In genomic region chr4:2320152-2320551, GRCh38 we compare ENCODE assay signal across 1 cellular context.
TF ChIP-seq lines count a peak whose summit lies in the region.

No MANE protein-coding gene starts in this region.

TF ChIP-seq in K562, 482 proteins besides CTCF, POLR2A, EP300 and RAD21:
- TF ChIP-seq NCOR1 (IDR thresholded peaks at IDR 0.05), result no peak
- TF ChIP-seq, protein P1, sequence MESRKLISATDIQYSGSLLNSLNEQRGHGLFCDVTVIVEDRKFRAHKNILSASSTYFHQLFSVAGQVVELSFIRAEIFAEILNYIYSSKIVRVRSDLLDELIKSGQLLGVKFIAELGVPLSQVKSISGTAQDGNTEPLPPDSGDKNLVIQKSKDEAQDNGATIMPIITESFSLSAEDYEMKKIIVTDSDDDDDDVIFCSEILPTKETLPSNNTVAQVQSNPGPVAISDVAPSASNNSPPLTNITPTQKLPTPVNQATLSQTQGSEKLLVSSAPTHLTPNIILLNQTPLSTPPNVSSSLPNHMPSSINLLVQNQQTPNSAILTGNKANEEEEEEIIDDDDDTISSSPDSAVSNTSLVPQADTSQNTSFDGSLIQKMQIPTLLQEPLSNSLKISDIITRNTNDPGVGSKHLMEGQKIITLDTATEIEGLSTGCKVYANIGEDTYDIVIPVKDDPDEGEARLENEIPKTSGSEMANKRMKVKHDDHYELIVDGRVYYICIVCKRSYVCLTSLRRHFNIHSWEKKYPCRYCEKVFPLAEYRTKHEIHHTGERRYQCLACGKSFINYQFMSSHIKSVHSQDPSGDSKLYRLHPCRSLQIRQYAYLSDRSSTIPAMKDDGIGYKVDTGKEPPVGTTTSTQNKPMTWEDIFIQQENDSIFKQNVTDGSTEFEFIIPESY (CRISPR knock-in tag; IDR thresholded peaks at IDR 0.05), result peak; percentile 79
TF ChIP-seq in K562: peak in this region for 1.
